In genomic region chr2:28004086-28004485, GRCh38 we compare ENCODE assay signal across 1 cellular context.
TF ChIP-seq lines count a peak whose summit lies in the region.

No MANE protein-coding gene starts in this region.

TF ChIP-seq in GM23338, 12 proteins besides CTCF, POLR2A, EP300 and RAD21 (continued from another document):
- TF ChIP-seq JUNB (IDR thresholded peaks at IDR 0.05; ENCODE audit: unreplicated experiment): no peak
- TF ChIP-seq REST (IDR thresholded peaks at IDR 0.05; ENCODE audit: unreplicated experiment): no peak
